10 cellular contexts compared by ENCODE assay signal in the genomic region with DNA sequence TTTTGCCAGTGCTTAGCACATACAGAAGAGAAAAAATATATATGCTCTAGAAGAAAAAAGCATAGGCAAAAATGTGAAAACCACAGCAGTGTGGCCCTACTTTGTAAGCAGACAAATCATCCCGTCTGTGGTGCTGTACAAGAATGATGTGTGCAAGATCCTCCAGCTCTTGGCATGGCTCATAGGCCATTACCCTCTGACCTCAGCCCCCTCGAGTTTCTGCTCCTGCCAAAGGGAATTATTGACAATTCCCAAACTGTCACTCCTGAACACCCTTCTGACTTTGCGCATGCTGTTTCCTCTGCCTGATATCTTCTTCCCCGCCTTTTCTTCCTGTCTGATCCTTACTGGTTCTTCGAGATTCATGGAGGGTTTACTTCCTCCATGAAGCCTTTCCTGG. TPM values are rescaled to one million over a fixed set of nuclear protein-coding genes. Genes with fewer than 3 reads are reported as not detected.
"Had no signal": no experiment of that assay in that cellular context is flagged by ENCODE, and none has a peak within 500 bp of the region (broad histone marks: within the 10 kb centered on the region; RNA-seq: fewer than 3 reads in every experiment).

No MANE protein-coding gene starts in this region.

- H3K4me3 ChIP-seq: HAP-1 had no signal

- DNase-seq: GOT3, H7, HFFc6, IMR-90, KBM-7 had no signal

- ATAC-seq: HCT116 had no signal

- H3K27ac ChIP-seq: HL-60 had no signal

- H3K4me1 ChIP-seq: HAP-1 had no signal

- H3K9me3 ChIP-seq: HAP-1 had no signal

- H3K36me3 ChIP-seq: HAP-1 had no signal

RNA-seq across cellular contexts. Expression of a gene that starts 27.1 kb away (rescaled TPM):
- total RNA-seq: H4, HFFc6, HT1080, IMR-90 had no signal
- polyA plus RNA-seq: IMR-90 had no signal

RNA-seq across cellular contexts. Expression of a gene that starts 33.9 kb away (rescaled TPM):
- total RNA-seq: H4, HFFc6, HT1080, IMR-90 had no signal
- polyA plus RNA-seq: IMR-90 had no signal
